Comparison of ENCODE assay signal across 8 cellular contexts in genomic region chr15:56886450-56886856, GRCh38. TPM values are rescaled to one million over a fixed set of nuclear protein-coding genes. Genes with fewer than 3 reads are reported as not detected.
DNase-seq lines count a peak whose midpoint lies in the region; ATAC-seq and TF ChIP-seq lines count a peak whose summit lies in the region.

No MANE protein-coding gene starts in this region.

- no peak for ATAC-seq in SK-N-SH treated with all-trans-retinoic acid at 6 μM for 48 hours
- ATAC-seq in T-cell (replicated peaks in 1 of 4): peak; percentile 9 to 22 (median 14)
- no peak for ATAC-seq in HG03521 (IDR thresholded peaks at IDR 0.05; ENCODE audit: unreplicated experiment)

- POLR2A ChIA-PET in SK-N-SH (lab: Yijun Ruan, JAX) (interaction anchor here (1.0 to 2.3 kb wide), 2 partner anchors 32 to 34 kb away, joined by 3 to 40 read pairs; partner anchors contain the start of gene TCF12), T-cell (lab: Charles Lee) (interaction anchor here in 1 of 2 donors (0.7 kb wide), 1 partner anchor 46 kb away, joined by 4 read pairs; no protein-coding TSS in a partner anchor)

- CTCF ChIA-PET in SK-N-SH (lab: Yijun Ruan, JAX): interaction anchor here (0.6 to 1.9 kb wide), 5 partner anchors 17 to 395 kb away, joined by 4 to 5 read pairs (median 4); partner anchors contain the start of gene TCF12
- CTCF ChIA-PET in T-cell (lab: Charles Lee): no interaction called here

- H3K27me3 ChIP-seq in SK-N-SH (ENCODE audit: insufficient read depth) (no peaks in the 10 kb centered on the region), esophagus (ENCODE audit: control insufficient read depth in 1 of 2, insufficient read depth in 2 of 2, low read length in 2 of 2) (no peaks in the 10 kb centered on the region), prostate gland (replicated peaks; ENCODE audit: insufficient read depth) (no peaks in the 10 kb centered on the region)

- peak overlapping the region; percentile 88 to 95 for H3K27ac Mint-ChIP-seq in T-cell

- H3K4me1 ChIP-seq in SK-N-SH (ENCODE audit: control insufficient read depth in 1 of 2, insufficient read depth in 2 of 2, low read depth in 1 of 2, low read length in 1 of 2): peaks cover 12 to 13% of the 10 kb centered on the region in 2 experiments; a peak in 3 of 4 replicates
- no peaks in the 10 kb centered on the region for H3K4me1 ChIP-seq in esophagus (ENCODE audit: control insufficient read depth in 2 of 2, insufficient read depth in 2 of 2, low read length in 1 of 2)
- H3K4me1 ChIP-seq in prostate gland (replicated peaks): no peaks in the 10 kb centered on the region

- H3K4me1 Mint-ChIP-seq in T-cell: peaks cover 24 to 31% (median 26%) of the 10 kb centered on the region in 3 donors

- peak overlapping the region; percentile 99 for H2AFZ ChIP-seq in SK-N-SH (ENCODE audit: low read depth)

- H3F3A ChIP-seq in SK-N-SH (replicated peaks; ENCODE audit: insufficient read depth): peaks cover 16% of the 10 kb centered on the region

- H3K9me3 ChIP-seq in SK-N-SH (no peaks in the 10 kb centered on the region), esophagus (ENCODE audit: control insufficient read depth in 2 of 2, insufficient read depth in 1 of 2, low read depth in 1 of 2, low read length in 1 of 2) (no peaks in the 10 kb centered on the region), prostate gland (no peaks in the 10 kb centered on the region)

- WGBS in SK-N-SH (ENCODE audit: low lambda C conversion rate): 73% methylated on average over 5 of the region's 5 CpGs
- 41 to 45% methylated on average over 5 of the region's 5 CpGs for WGBS in esophagus, 2 donors
- WGBS in prostate gland: 41% methylated on average over 5 of the region's 5 CpGs

- peak overlapping the region; percentile 60 to 78 for H3K4me3 ChIP-seq in SK-N-SH (ENCODE audit: low read depth in 2 of 2, low read length in 1 of 2)
- H3K4me3 ChIP-seq in esophagus (ENCODE audit: low read depth in 1 of 2, low read length in 2 of 2): peak overlapping the region in 1 of 2 donors; percentile 74
- H3K4me3 ChIP-seq in prostate gland: peak overlapping the region; percentile 65 to 70

- intact Hi-C loops in prostate gland (cut with DNase I): no loop called here

- no peaks in the 10 kb centered on the region for H3K27me3 Mint-ChIP-seq in T-cell

- H3K9ac ChIP-seq in SK-N-SH: peak overlapping the region; percentile 89

- H3K9me2 ChIP-seq in SK-N-SH: no peaks in the 10 kb centered on the region

- no peak for TF ChIP-seq CTCF in SK-N-SH (IDR thresholded peaks at IDR 0.05)
- no peak for TF ChIP-seq CTCF in prostate gland (IDR thresholded peaks at IDR 0.05)

- TF ChIP-seq RAD21 in SK-N-SH (IDR thresholded peaks at IDR 0.05; ENCODE audit: low read length): no peak

- H3K36me3 Mint-ChIP-seq in T-cell: no peaks in the 10 kb centered on the region

- H3K36me3 ChIP-seq in SK-N-SH (replicated peaks in 1 of 2; ENCODE audit: control insufficient read depth in 1 of 2, insufficient read depth in 2 of 2, low read length in 1 of 2) (no peaks in the 10 kb centered on the region), esophagus (ENCODE audit: control insufficient read depth in 2 of 2, insufficient read depth in 2 of 2, low read length in 1 of 2) (no peaks in the 10 kb centered on the region), prostate gland (no peaks in the 10 kb centered on the region)

- no peak for TF ChIP-seq EP300 in SK-N-SH (IDR thresholded peaks at IDR 0.05; ENCODE audit: borderline replicate concordance in 1 of 2, low read depth in 1 of 2, low read length in 1 of 2)

- H3K9me3 Mint-ChIP-seq in T-cell: no peaks in the 10 kb centered on the region

- H3K4me3 Mint-ChIP-seq in T-cell: peak overlapping the region; percentile 85 to 89 (median 85)

- H3K27ac ChIP-seq in SK-N-SH (ENCODE audit: low read depth in 2 of 2, low read length in 1 of 2) (peak overlapping the region; percentile 94 to 95), esophagus (ENCODE audit: low read depth in 2 of 2, low read length in 1 of 2) (peak overlapping the region; percentile 70 to 96), prostate gland (peak overlapping the region; percentile 97 to 98)

- no peaks in the 10 kb centered on the region for H3K79me2 ChIP-seq in SK-N-SH (ENCODE audit: insufficient read depth)

- no peaks in the 10 kb centered on the region for H4K20me1 ChIP-seq in SK-N-SH (ENCODE audit: insufficient read depth)

- TF ChIP-seq POLR2A in prostate gland (IDR thresholded peaks at IDR 0.05): no peak

- DNase-seq in SK-N-SH: no peak
- peak in 6 of 34 experiments; percentile 1 to 12 (median 5) for DNase-seq in T-cell
- no peak for DNase-seq in prostate gland (ENCODE audit: low spot score)
- DNase-seq in NCI-H1930 (lab: John Stamatoyannopoulos, UW): no peak
- no peak for DNase-seq in kidney tubule cell (ENCODE audit: low spot score)

- peak overlapping the region; percentile 96 for H3K4me2 ChIP-seq in SK-N-SH

TF ChIP-seq in SK-N-SH, 30 proteins besides CTCF, POLR2A, EP300 and RAD21 (continues in another document):
- TF ChIP-seq CHD2 (IDR thresholded peaks at IDR 0.05; ENCODE audit: low read length, partially characterized antibody): no peak
- TF ChIP-seq TCF12 (IDR thresholded peaks at IDR 0.05): no peak
- TF ChIP-seq MXI1 (IDR thresholded peaks at IDR 0.05; ENCODE audit: low read depth, low read length): no peak
- no peak for TF ChIP-seq NRF1 (IDR thresholded peaks at IDR 0.05; ENCODE audit: low read depth, low read length)
- no peak for TF ChIP-seq RFX5 (IDR thresholded peaks at IDR 0.05; ENCODE audit: low read length)
- TF ChIP-seq SMC3 (IDR thresholded peaks at IDR 0.05; ENCODE audit: low read depth, low read length): no peak
- no peak for TF ChIP-seq EZH2phosphoT487 (IDR thresholded peaks at IDR 0.05; ENCODE audit: borderline replicate concordance, low read depth)
- no peak for TF ChIP-seq GABPA (IDR thresholded peaks at IDR 0.05; ENCODE audit: low read depth)
- no peak for TF ChIP-seq TAF1 (IDR thresholded peaks at IDR 0.05; ENCODE audit: borderline replicate concordance, low read depth, low read length)

TF ChIP-seq in SK-N-SH treated with all-trans-retinoic acid at 6 μM for 48 hours, 23 proteins besides CTCF, POLR2A, EP300 and RAD21 (continues in another document):
- TF ChIP-seq, protein P1, sequence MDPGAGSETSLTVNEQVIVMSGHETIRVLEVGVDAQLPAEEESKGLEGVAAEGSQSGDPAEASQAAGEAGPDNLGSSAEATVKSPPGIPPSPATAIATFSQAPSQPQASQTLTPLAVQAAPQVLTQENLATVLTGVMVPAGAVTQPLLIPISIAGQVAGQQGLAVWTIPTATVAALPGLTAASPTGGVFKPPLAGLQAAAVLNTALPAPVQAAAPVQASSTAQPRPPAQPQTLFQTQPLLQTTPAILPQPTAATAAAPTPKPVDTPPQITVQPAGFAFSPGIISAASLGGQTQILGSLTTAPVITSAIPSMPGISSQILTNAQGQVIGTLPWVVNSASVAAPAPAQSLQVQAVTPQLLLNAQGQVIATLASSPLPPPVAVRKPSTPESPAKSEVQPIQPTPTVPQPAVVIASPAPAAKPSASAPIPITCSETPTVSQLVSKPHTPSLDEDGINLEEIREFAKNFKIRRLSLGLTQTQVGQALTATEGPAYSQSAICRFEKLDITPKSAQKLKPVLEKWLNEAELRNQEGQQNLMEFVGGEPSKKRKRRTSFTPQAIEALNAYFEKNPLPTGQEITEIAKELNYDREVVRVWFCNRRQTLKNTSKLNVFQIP (CRISPR knock-in tag; IDR thresholded peaks at IDR 0.05; ENCODE audit: borderline replicate concordance, low read depth): no peak
- TF ChIP-seq CSDC2 (CRISPR knock-in tag; IDR thresholded peaks at IDR 0.05) (no peak), TOX (CRISPR knock-in tag; IDR thresholded peaks at IDR 0.05; ENCODE audit: borderline replicate concordance) (no peak), ZC3H10 (CRISPR knock-in tag; IDR thresholded peaks at IDR 0.05) (no peak), BACH2 (CRISPR knock-in tag; IDR thresholded peaks at IDR 0.05; ENCODE audit: borderline replicate concordance) (no peak), ISL1 (CRISPR knock-in tag; IDR thresholded peaks at IDR 0.05) (no peak), ARNTL (CRISPR knock-in tag; IDR thresholded peaks at IDR 0.05; ENCODE audit: borderline replicate concordance, low read depth) (no peak)
- TF ChIP-seq, protein P2, sequence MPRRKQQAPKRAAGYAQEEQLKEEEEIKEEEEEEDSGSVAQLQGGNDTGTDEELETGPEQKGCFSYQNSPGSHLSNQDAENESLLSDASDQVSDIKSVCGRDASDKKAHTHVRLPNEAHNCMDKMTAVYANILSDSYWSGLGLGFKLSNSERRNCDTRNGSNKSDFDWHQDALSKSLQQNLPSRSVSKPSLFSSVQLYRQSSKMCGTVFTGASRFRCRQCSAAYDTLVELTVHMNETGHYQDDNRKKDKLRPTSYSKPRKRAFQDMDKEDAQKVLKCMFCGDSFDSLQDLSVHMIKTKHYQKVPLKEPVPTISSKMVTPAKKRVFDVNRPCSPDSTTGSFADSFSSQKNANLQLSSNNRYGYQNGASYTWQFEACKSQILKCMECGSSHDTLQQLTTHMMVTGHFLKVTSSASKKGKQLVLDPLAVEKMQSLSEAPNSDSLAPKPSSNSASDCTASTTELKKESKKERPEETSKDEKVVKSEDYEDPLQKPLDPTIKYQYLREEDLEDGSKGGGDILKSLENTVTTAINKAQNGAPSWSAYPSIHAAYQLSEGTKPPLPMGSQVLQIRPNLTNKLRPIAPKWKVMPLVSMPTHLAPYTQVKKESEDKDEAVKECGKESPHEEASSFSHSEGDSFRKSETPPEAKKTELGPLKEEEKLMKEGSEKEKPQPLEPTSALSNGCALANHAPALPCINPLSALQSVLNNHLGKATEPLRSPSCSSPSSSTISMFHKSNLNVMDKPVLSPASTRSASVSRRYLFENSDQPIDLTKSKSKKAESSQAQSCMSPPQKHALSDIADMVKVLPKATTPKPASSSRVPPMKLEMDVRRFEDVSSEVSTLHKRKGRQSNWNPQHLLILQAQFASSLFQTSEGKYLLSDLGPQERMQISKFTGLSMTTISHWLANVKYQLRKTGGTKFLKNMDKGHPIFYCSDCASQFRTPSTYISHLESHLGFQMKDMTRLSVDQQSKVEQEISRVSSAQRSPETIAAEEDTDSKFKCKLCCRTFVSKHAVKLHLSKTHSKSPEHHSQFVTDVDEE (CRISPR knock-in tag; IDR thresholded peaks at IDR 0.05): no peak

RNA-seq across cellular contexts. Expression of gene TCF12, which starts 32.0 kb away (rescaled TPM):
- polyA plus RNA-seq in SK-N-SH (2012; rRNA removed): 49.6 and 50.6 TPM in 2 replicates
- polyA plus RNA-seq in SK-N-SH (2012; cell fraction: cytosol; rRNA removed): 48.4 and 57.3 TPM in 2 replicates
- polyA plus RNA-seq in SK-N-SH (2012; cell fraction: nucleus; rRNA removed): 44.5 and 54.7 TPM in 2 replicates
- 10 to 100 TPM; 68.0 to 94.3 (median 83.0) TPM for total RNA-seq in T-cell
- 1 to 10 TPM; 6.8 to 9.5 TPM for polyA plus RNA-seq in esophagus
- 100 to 1,000 TPM in 1 of 2 donors, 10 to 100 TPM in 1; 95.4 to 123 TPM for total RNA-seq in prostate gland

Comparison
In these comparisons a context has a peak if more than half of its experiments do, and no peak if none do; other contexts are left out.
1. ATAC-seq: peak in T-cell (4 of 4); none in SK-N-SH treated with all-trans-retinoic acid at 6 μM for 48 hours (single experiment) and HG03521 (single experiment).
2. Peak in every context shown above with its lines, with median percentiles within 50 percentile points of each other: H3K27ac ChIP-seq.